1 cellular context compared by ENCODE assay signal in the genomic region with DNA sequence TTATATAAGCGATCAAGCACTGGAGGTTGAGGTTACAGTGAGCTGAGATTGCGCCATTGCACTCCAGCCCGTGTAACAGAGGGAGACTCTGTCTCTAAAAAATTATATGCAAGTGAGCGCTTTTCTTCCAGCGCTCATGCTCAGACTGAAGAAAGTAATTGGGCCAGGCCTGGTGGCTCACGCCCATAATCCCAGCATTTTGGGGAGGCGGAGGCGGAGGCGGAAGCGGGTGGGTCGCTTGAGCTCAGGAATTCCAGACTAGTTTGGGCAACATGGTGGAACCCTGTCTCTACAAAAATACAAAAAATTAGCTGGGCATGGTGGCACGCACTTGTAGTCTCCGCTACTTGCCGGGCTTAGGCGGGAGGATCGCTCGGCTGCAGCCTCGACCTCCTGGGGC.
TF ChIP-seq lines count a peak whose summit lies in the region.
"Not testable (repeated sequence)": the region's sequence is repeated elsewhere in the genome, so short reads cannot be mapped to it uniquely, and the experiment has no call there.

No MANE protein-coding gene starts in this region.

TF ChIP-seq in HepG2, 621 proteins besides CTCF, POLR2A, EP300 and RAD21 (continued from another document):
- TF ChIP-seq, protein P1, sequence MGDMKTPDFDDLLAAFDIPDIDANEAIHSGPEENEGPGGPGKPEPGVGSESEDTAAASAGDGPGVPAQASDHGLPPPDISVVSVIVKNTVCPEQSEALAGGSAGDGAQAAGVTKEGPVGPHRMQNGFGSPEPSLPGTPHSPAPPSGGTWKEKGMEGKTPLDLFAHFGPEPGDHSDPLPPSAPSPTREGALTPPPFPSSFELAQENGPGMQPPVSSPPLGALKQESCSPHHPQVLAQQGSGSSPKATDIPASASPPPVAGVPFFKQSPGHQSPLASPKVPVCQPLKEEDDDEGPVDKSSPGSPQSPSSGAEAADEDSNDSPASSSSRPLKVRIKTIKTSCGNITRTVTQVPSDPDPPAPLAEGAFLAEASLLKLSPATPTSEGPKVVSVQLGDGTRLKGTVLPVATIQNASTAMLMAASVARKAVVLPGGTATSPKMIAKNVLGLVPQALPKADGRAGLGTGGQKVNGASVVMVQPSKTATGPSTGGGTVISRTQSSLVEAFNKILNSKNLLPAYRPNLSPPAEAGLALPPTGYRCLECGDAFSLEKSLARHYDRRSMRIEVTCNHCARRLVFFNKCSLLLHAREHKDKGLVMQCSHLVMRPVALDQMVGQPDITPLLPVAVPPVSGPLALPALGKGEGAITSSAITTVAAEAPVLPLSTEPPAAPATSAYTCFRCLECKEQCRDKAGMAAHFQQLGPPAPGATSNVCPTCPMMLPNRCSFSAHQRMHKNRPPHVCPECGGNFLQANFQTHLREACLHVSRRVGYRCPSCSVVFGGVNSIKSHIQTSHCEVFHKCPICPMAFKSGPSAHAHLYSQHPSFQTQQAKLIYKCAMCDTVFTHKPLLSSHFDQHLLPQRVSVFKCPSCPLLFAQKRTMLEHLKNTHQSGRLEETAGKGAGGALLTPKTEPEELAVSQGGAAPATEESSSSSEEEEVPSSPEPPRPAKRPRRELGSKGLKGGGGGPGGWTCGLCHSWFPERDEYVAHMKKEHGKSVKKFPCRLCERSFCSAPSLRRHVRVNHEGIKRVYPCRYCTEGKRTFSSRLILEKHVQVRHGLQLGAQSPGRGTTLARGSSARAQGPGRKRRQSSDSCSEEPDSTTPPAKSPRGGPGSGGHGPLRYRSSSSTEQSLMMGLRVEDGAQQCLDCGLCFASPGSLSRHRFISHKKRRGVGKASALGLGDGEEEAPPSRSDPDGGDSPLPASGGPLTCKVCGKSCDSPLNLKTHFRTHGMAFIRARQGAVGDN (CRISPR knock-in tag; IDR thresholded peaks at IDR 0.05): peak; percentile 17; the same call in 1 of the 2 replicates
- TF ChIP-seq GABPB1 (CRISPR knock-in tag; IDR thresholded peaks at IDR 0.05) (peak; percentile 33; the same call in 1 of the 2 replicates), HDAC1 (CRISPR knock-in tag; IDR thresholded peaks at IDR 0.05) (peak; percentile 22; the same call in 1 of the 2 replicates), KMT2A (CRISPR knock-in tag; IDR thresholded peaks at IDR 0.05) (peak; percentile 49; the same call in 1 of the 2 replicates), LCORL (CRISPR knock-in tag; IDR thresholded peaks at IDR 0.05) (peak; percentile 34; the same call in 1 of the 2 replicates)
- TF ChIP-seq LCORL (IDR thresholded peaks at IDR 0.05): not testable (repeated sequence)
